8 cellular contexts compared by ENCODE assay signal in genomic region chr1:236058141-236058626, GRCh38. TPM values are rescaled to one million over a fixed set of nuclear protein-coding genes. Genes with fewer than 3 reads are reported as not detected.
DNase-seq lines count a peak whose midpoint lies in the region; ATAC-seq lines count a peak whose summit lies in the region.

No MANE protein-coding gene starts in this region.

- peak; percentile 93 for DNase-seq in COLO829 (ENCODE audit: low spot score)
- DNase-seq in right cardiac atrium, result no peak
- DNase-seq in amygdala (lab: John Stamatoyannopoulos, UW), result no peak
- DNase-seq in NCI-H2196 (lab: John Stamatoyannopoulos, UW; ENCODE audit: unreplicated experiment), result no peak
- no peak for DNase-seq in GDM1 (lab: John Stamatoyannopoulos, UW)
- DNase-seq in activated CD4-positive, CD25-positive, alpha-beta regulatory T cell (lab: John Stamatoyannopoulos, UW), result no peak

- peak overlapping the region; percentile 45 for H3K27ac ChIP-seq in right cardiac atrium (ENCODE audit: low read length)

- H3K9me3 ChIP-seq in right cardiac atrium (ENCODE audit: control insufficient read depth, low read length), result no peaks in the 10 kb centered on the region

- ATAC-seq in GM21360 (IDR thresholded peaks at IDR 0.05; ENCODE audit: unreplicated experiment) (peak; percentile 78), HG03565 (IDR thresholded peaks at IDR 0.05; ENCODE audit: unreplicated experiment) (peak; percentile 78), right cardiac atrium (no peak)

- peaks cover 12% of the 10 kb centered on the region for H3K4me1 ChIP-seq in right cardiac atrium (ENCODE audit: control insufficient read depth, insufficient read depth, low read length)

- H3K27me3 ChIP-seq in right cardiac atrium (ENCODE audit: control insufficient read depth, insufficient read depth), result no peaks in the 10 kb centered on the region

- WGBS in right cardiac atrium, result 25% methylated on average over 3 of the region's 3 CpGs

- intact Hi-C loops in right cardiac atrium (cut with DNase I), result no loop called here

- peak overlapping the region; percentile 23 for H3K4me3 ChIP-seq in right cardiac atrium (ENCODE audit: low read length)

RNA-seq across cellular contexts. Expression of gene NID1, which starts 6.7 kb away (rescaled TPM):
- 100 to 1,000 TPM in 1 of 4 donors, 10 to 100 TPM in 3; 31.3 to 107 (median 58.1) TPM for total RNA-seq in right cardiac atrium
- 24.4 TPM for polyA plus RNA-seq in right cardiac atrium

Comparison
In these comparisons a context has a peak if more than half of its experiments do, and no peak if none do; other contexts are left out.
1. ATAC-seq: peak in GM21360 (single experiment) and HG03565 (single experiment); none in right cardiac atrium (0 of 2).